9 cellular contexts compared by ENCODE assay signal in genomic region chr11:114774599-114775365, GRCh38.
DNase-seq lines count a peak whose midpoint lies in the region; ATAC-seq and TF ChIP-seq lines count a peak whose summit lies in the region.
"Had no signal": no experiment of that assay in that cellular context is flagged by ENCODE, and none has a peak within 500 bp of the region (broad histone marks: within the 10 kb centered on the region; RNA-seq: fewer than 3 reads in every experiment).

No MANE protein-coding gene starts in this region.

- TF ChIP-seq CTCF in AG04449 (IDR thresholded peaks at IDR 0.05; ENCODE audit: insufficient read depth, low read length, missing control alignments) (peak; percentile 82), VCaP (conservative IDR thresholded peaks at IDR 0.05) (peak; percentile 95)

- DNase-seq in AG04449 (ENCODE audit: low read depth, low spot score) (no peak), GF-D8 (lab: John Stamatoyannopoulos, UW) (peak; percentile 32), NCI-H1694 treated with DMSO at 0.1 percent for 48 hours (lab: John Stamatoyannopoulos, UW) (peak; percentile 4), hippocampal formation (lab: John Stamatoyannopoulos, UW) (peak; percentile 53 to 54), GM19238 (ENCODE audit: insufficient read length, low spot score) (no peak), T-helper 9 cell (no peak)
- no peak for DNase-seq in stimulated activated naive B cell treated with anti-CD40 and anti-IgM and Interleukin-4, amounts not matched to agents 10 μg/mL and 1 μg/mL and 100 μg/mL, for 72 hours

- no peak overlapping the region for H3K27ac Mint-ChIP-seq in stimulated activated naive B cell treated with anti-CD40 and anti-IgM and Interleukin-4, amounts not matched to agents 10 μg/mL and 1 μg/mL and 100 μg/mL, for 72 hours
- H3K27ac Mint-ChIP-seq: stimulated activated naive CD8-positive, alpha-beta T cell treated with anti-CD3 and anti-CD28 coated beads, Interleukin-15, Interleukin-2, amounts not matched to agents 100 ng/mL and 50 ng/mL, for 24 hours had no signal

- peaks cover 0 to 3% of the 10 kb centered on the region in 2 donors for H3K9me3 Mint-ChIP-seq in stimulated activated naive B cell treated with anti-CD40 and anti-IgM and Interleukin-4, amounts not matched to agents 10 μg/mL and 1 μg/mL and 100 μg/mL, for 72 hours
- H3K9me3 Mint-ChIP-seq: stimulated activated naive CD8-positive, alpha-beta T cell treated with anti-CD3 and anti-CD28 coated beads, Interleukin-15, Interleukin-2, amounts not matched to agents 100 ng/mL and 50 ng/mL, for 24 hours had no signal

- no peaks in the 10 kb centered on the region for H3K36me3 Mint-ChIP-seq in stimulated activated naive B cell treated with anti-CD40 and anti-IgM and Interleukin-4, amounts not matched to agents 10 μg/mL and 1 μg/mL and 100 μg/mL, for 72 hours

- H3K27ac ChIP-seq in VCaP = no peak overlapping the region

- POLR2A ChIA-PET in AG04449 (lab: Yijun Ruan, JAX) = no interaction called here

- peaks cover 5 to 6% of the 10 kb centered on the region in 2 donors for H3K27me3 Mint-ChIP-seq in stimulated activated naive B cell treated with anti-CD40 and anti-IgM and Interleukin-4, amounts not matched to agents 10 μg/mL and 1 μg/mL and 100 μg/mL, for 72 hours
- H3K27me3 Mint-ChIP-seq: stimulated activated naive CD8-positive, alpha-beta T cell treated with anti-CD3 and anti-CD28 coated beads, Interleukin-15, Interleukin-2, amounts not matched to agents 100 ng/mL and 50 ng/mL, for 24 hours had no signal

- no peak overlapping the region for H3K4me3 Mint-ChIP-seq in stimulated activated naive B cell treated with anti-CD40 and anti-IgM and Interleukin-4, amounts not matched to agents 10 μg/mL and 1 μg/mL and 100 μg/mL, for 72 hours
- H3K4me3 Mint-ChIP-seq: stimulated activated naive CD8-positive, alpha-beta T cell treated with anti-CD3 and anti-CD28 coated beads, Interleukin-15, Interleukin-2, amounts not matched to agents 100 ng/mL and 50 ng/mL, for 24 hours had no signal

- peak; percentile 14 to 38 for ATAC-seq in stimulated activated naive B cell treated with anti-CD40 and anti-IgM and Interleukin-4, amounts not matched to agents 10 μg/mL and 1 μg/mL and 100 μg/mL, for 72 hours (replicated peaks)

- H3K4me3 ChIP-seq in AG04449 (ENCODE audit: low read depth, low read length) = no peak overlapping the region

- H3K4me1 Mint-ChIP-seq in stimulated activated naive B cell treated with anti-CD40 and anti-IgM and Interleukin-4, amounts not matched to agents 10 μg/mL and 1 μg/mL and 100 μg/mL, for 72 hours = no peaks in the 10 kb centered on the region

- CTCF ChIA-PET in AG04449 (lab: Yijun Ruan, JAX) = interaction anchor here (1.1 to 1.7 kb wide), 7 partner anchors 9 to 558 kb away, joined by 3 to 13 read pairs (median 4); no protein-coding TSS in a partner anchor

Comparison
In these comparisons a context has a peak if more than half of its experiments do, and no peak if none do; other contexts are left out.
1. DNase-seq: peak in GF-D8 (single experiment), NCI-H1694 treated with DMSO at 0.1 percent for 48 hours (single experiment) and hippocampal formation (2 of 2); none in AG04449 (single experiment), stimulated activated naive B cell treated with anti-CD40 and anti-IgM and Interleukin-4, amounts not matched to agents 10 μg/mL and 1 μg/mL and 100 μg/mL, for 72 hours (single experiment), GM19238 (single experiment) and T-helper 9 cell (single experiment).